32 cellular contexts compared by ENCODE assay signal in the genomic region with DNA sequence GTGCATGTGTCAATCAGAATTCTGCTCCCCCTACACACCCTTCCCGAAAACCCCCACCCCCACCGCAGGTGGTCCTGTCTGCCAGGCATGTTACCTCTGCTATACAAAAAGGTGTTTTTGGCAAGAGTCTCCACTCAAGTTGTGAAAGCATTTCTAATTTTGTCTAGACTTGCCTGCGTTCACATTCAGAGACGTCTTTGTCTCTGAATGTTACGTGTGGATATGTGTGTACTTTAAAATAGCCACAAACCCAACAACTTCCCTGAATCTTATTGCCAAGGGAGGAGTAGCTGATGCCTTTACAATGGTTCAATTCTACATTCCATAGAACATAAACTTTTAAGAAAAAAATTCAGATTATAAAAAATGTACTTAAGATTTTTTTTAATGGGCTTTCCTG.
A peak's percentile ranks its signal among the peaks of the same experiment; 100 is the strongest.
DNase-seq lines count a peak whose midpoint lies in the region; ATAC-seq and TF ChIP-seq lines count a peak whose summit lies in the region.
"Had no signal": no experiment of that assay in that cellular context is flagged by ENCODE, and none has a peak within 500 bp of the region (broad histone marks: within the 10 kb centered on the region; RNA-seq: fewer than 3 reads in every experiment).

No MANE protein-coding gene starts in this region.

- no peaks in the 10 kb centered on the region for H3K4me1 Mint-ChIP-seq in activated T-cell treated with anti-CD3 and anti-CD28 coated beads, Interleukin-2, amount 50 U/mL, for 24 hours (ENCODE audit: low read depth)
- H3K4me1 Mint-ChIP-seq in stimulated activated effector memory CD8-positive, alpha-beta T cell treated with anti-CD3 and anti-CD28 coated beads, Interleukin-12 subunit alpha, Interleukin-12 subunit beta, amount 100 ng/mL, for 72 hours = no peaks in the 10 kb centered on the region
- H3K4me1 Mint-ChIP-seq: T-cell had no signal

- H3K4me1 ChIP-seq in RWPE2 (ENCODE audit: insufficient read depth, poor library complexity, severe bottlenecking) (peaks cover 12% of the 10 kb centered on the region), foreskin keratinocyte (peaks cover 8% of the 10 kb centered on the region), hepatocyte (ENCODE audit: insufficient read depth) (no peaks in the 10 kb centered on the region)
- H3K4me1 ChIP-seq: A549, SJSA1 had no signal

- WGBS in hepatocyte (ENCODE audit: low lambda C conversion rate, missing lambda C conversion rate) = 78% methylated on average over 5 of the region's 5 CpGs

- no peaks in the 10 kb centered on the region for H3K9me3 ChIP-seq in RWPE2 (ENCODE audit: severe bottlenecking)
- no peaks in the 10 kb centered on the region for H3K9me3 ChIP-seq in hepatocyte (ENCODE audit: low read depth)
- H3K9me3 ChIP-seq: A549, SJSA1 had no signal

- DNase-seq in activated T-cell treated with anti-CD3 and anti-CD28 coated beads, Interleukin-2, amount 50 U/mL, for 24 hours = no peak
- no peak for DNase-seq in activated T-cell treated with anti-CD3 and anti-CD28 coated beads for 4 hours
- DNase-seq in RWPE2 (ENCODE audit: low spot score) = no peak
- peak; percentile 56 to 75 for DNase-seq in foreskin keratinocyte
- no peak for DNase-seq in iPS-NIHi7 (ENCODE audit: extremely low spot score)
- DNase-seq in stimulated activated effector memory CD8-positive, alpha-beta T cell treated with anti-CD3 and anti-CD28 coated beads, Interleukin-12 subunit alpha, Interleukin-12 subunit beta, amount 100 ng/mL, for 72 hours (ENCODE audit: low spot score in 2 of 2) = no peak
- no peak for DNase-seq in hepatocyte (ENCODE audit: low spot score)
- DNase-seq: AML-193; C1 segment of cervical spinal cord; CD4-positive, alpha-beta memory T cell; COR-L47; DMS53; EL; GDM1; GOT3; HCEC 1CT; IMR-90; KG1; NCI-H1048; NCI-H1436 treated with DMSO at 0.1 percent for 48 hours; NCI-H187 treated with DMSO at 0.1 percent for 48 hours; NCI-H2227 treated with DMSO at 0.1 percent for 48 hours; NCI-H524; NCI-H82; NK-92 treated with Interleukin-12 subunit alpha and Interleukin-12 subunit beta, amount 100 ng/mL, for 24 hours; PC-3; Right ventricle myocardium superior; T-cell had no signal

- H3K4me3 Mint-ChIP-seq in activated T-cell treated with anti-CD3 and anti-CD28 coated beads, Interleukin-2, amount 50 U/mL, for 24 hours = no peak overlapping the region
- H3K4me3 Mint-ChIP-seq in stimulated activated effector memory CD8-positive, alpha-beta T cell treated with anti-CD3 and anti-CD28 coated beads, Interleukin-12 subunit alpha, Interleukin-12 subunit beta, amount 100 ng/mL, for 72 hours = no peak overlapping the region
- H3K4me3 Mint-ChIP-seq: CD4-positive, alpha-beta memory T cell; T-cell had no signal

- H2AFZ ChIP-seq in hepatocyte = no peak overlapping the region

- H3K4me2 ChIP-seq in hepatocyte = no peak overlapping the region
- H3K4me2 ChIP-seq: A549 had no signal

- no peaks in the 10 kb centered on the region for H4K20me1 ChIP-seq in hepatocyte (ENCODE audit: insufficient read depth, poor library complexity, severe bottlenecking)

- H3K27ac ChIP-seq in RWPE2 (ENCODE audit: poor library complexity, severe bottlenecking) = peak overlapping the region; percentile 9
- H3K27ac ChIP-seq in foreskin keratinocyte = no peak overlapping the region
- no peak overlapping the region for H3K27ac ChIP-seq in hepatocyte
- H3K27ac ChIP-seq: A549, SJSA1 had no signal

- H3K36me3 Mint-ChIP-seq in activated T-cell treated with anti-CD3 and anti-CD28 coated beads, Interleukin-2, amount 50 U/mL, for 24 hours (ENCODE audit: low read depth) = peaks cover 90% of the 10 kb centered on the region
- H3K36me3 Mint-ChIP-seq in stimulated activated effector memory CD8-positive, alpha-beta T cell treated with anti-CD3 and anti-CD28 coated beads, Interleukin-12 subunit alpha, Interleukin-12 subunit beta, amount 100 ng/mL, for 72 hours = peaks cover 99% of the 10 kb centered on the region

- no peak overlapping the region for H3K4me3 ChIP-seq in RWPE2 (ENCODE audit: severe bottlenecking)
- H3K4me3 ChIP-seq in hepatocyte = no peak overlapping the region
- H3K4me3 ChIP-seq: A549, GM12878, SJSA1 had no signal

- H3K9me2 ChIP-seq in hepatocyte (replicated peaks; ENCODE audit: insufficient read depth) = no peaks in the 10 kb centered on the region

- H3K27me3 ChIP-seq in RWPE2 (ENCODE audit: insufficient read depth, poor library complexity, severe bottlenecking) (no peaks in the 10 kb centered on the region), foreskin keratinocyte (no peaks in the 10 kb centered on the region), hepatocyte (no peaks in the 10 kb centered on the region)
- H3K27me3 ChIP-seq: SJSA1 had no signal

- H3K27ac Mint-ChIP-seq in activated T-cell treated with anti-CD3 and anti-CD28 coated beads, Interleukin-2, amount 50 U/mL, for 24 hours = peak overlapping the region; percentile 3
- H3K27ac Mint-ChIP-seq in stimulated activated effector memory CD8-positive, alpha-beta T cell treated with anti-CD3 and anti-CD28 coated beads, Interleukin-12 subunit alpha, Interleukin-12 subunit beta, amount 100 ng/mL, for 72 hours = no peak overlapping the region
- H3K27ac Mint-ChIP-seq: CD4-positive, alpha-beta memory T cell; T-cell had no signal

- H3K79me2 ChIP-seq in hepatocyte = no peaks in the 10 kb centered on the region

- no peak for TF ChIP-seq CTCF in RWPE2 (IDR thresholded peaks at IDR 0.05; ENCODE audit: poor library complexity, severe bottlenecking)
- no peak for TF ChIP-seq CTCF in foreskin keratinocyte (conservative IDR thresholded peaks at IDR 0.05)
- no peak for TF ChIP-seq CTCF in hepatocyte (IDR thresholded peaks at IDR 0.05; ENCODE audit: poor library complexity)

- H3K36me3 ChIP-seq in RWPE2 (ENCODE audit: low read depth) (no peaks in the 10 kb centered on the region), hepatocyte (replicated peaks; ENCODE audit: insufficient read depth, low read depth) (no peaks in the 10 kb centered on the region)

- no peaks in the 10 kb centered on the region for H3K27me3 Mint-ChIP-seq in activated T-cell treated with anti-CD3 and anti-CD28 coated beads, Interleukin-2, amount 50 U/mL, for 24 hours
- H3K27me3 Mint-ChIP-seq: CD4-positive, alpha-beta memory T cell; T-cell had no signal

- peak; percentile 69 for ATAC-seq in RWPE2 (ENCODE audit: low read depth)
- ATAC-seq in foreskin keratinocyte = peak; percentile 72
- ATAC-seq in stimulated activated effector memory CD8-positive, alpha-beta T cell treated with anti-CD3 and anti-CD28 coated beads, Interleukin-12 subunit alpha, Interleukin-12 subunit beta, amount 100 ng/mL, for 72 hours = no peak
- no peak for ATAC-seq in GM19324 (IDR thresholded peaks at IDR 0.05; ENCODE audit: low FRiP score, unreplicated experiment)
- ATAC-seq: A549, GM12878, PC-3, T-cell had no signal

- no peaks in the 10 kb centered on the region for H3K9me3 Mint-ChIP-seq in activated T-cell treated with anti-CD3 and anti-CD28 coated beads, Interleukin-2, amount 50 U/mL, for 24 hours
- no peaks in the 10 kb centered on the region for H3K9me3 Mint-ChIP-seq in stimulated activated effector memory CD8-positive, alpha-beta T cell treated with anti-CD3 and anti-CD28 coated beads, Interleukin-12 subunit alpha, Interleukin-12 subunit beta, amount 100 ng/mL, for 72 hours
- H3K9me3 Mint-ChIP-seq: CD4-positive, alpha-beta memory T cell; T-cell had no signal

Comparison
In these comparisons a context has a peak if more than half of its experiments do, and no peak if none do; other contexts are left out.
1. DNase-seq: peak in foreskin keratinocyte (2 of 2); none in activated T-cell treated with anti-CD3 and anti-CD28 coated beads, Interleukin-2, amount 50 U/mL, for 24 hours (single experiment), activated T-cell treated with anti-CD3 and anti-CD28 coated beads for 4 hours (single experiment), RWPE2 (single experiment), iPS-NIHi7 (single experiment), stimulated activated effector memory CD8-positive, alpha-beta T cell treated with anti-CD3 and anti-CD28 coated beads, Interleukin-12 subunit alpha, Interleukin-12 subunit beta, amount 100 ng/mL, for 72 hours (0 of 2) and hepatocyte (single experiment).
2. ATAC-seq: peak in RWPE2 (single experiment) and foreskin keratinocyte (single experiment); none in stimulated activated effector memory CD8-positive, alpha-beta T cell treated with anti-CD3 and anti-CD28 coated beads, Interleukin-12 subunit alpha, Interleukin-12 subunit beta, amount 100 ng/mL, for 72 hours (single experiment) and GM19324 (single experiment).